Comparison of ENCODE assay signal across 25 cellular contexts in genomic region chrX:110578270-110578669, GRCh38.
"Had no signal": no experiment of that assay in that cellular context is flagged by ENCODE, and none has a peak within 500 bp of the region (broad histone marks: within the 10 kb centered on the region; RNA-seq: fewer than 3 reads in every experiment).

No MANE protein-coding gene starts in this region.

- DNase-seq: Kasumi-1, MM.1S, NCI-H1092 treated with DMSO at 0.1 percent for 48 hours, NCI-H1436, NCI-H187, NCI-H2029, NCI-H2081 treated with DMSO at 0.1 percent for 48 hours, NCI-H2171, NCI-H226, NCI-H446, NCI-H510A, NCI-H524 treated with DMSO at 0.1 percent for 48 hours, NCI-H69, NCI-H774, PC-3, SHP77 treated with DMSO at 0.1 percent for 48 hours, SJCRH30 had no signal

- H3K4me3 ChIP-seq: K562, SJCRH30 had no signal

- H3K27me3 ChIP-seq: SJCRH30 had no signal

- H3K4me1 ChIP-seq: SJCRH30 had no signal

- FAIRE-seq: HTR-8/SVneo, K562 had no signal

- H3K4me1 Mint-ChIP-seq: IgD-negative memory B cell had no signal

- H3K9me3 Mint-ChIP-seq: IgD-negative memory B cell had no signal

- ATAC-seq: K562, Panc1, PC-3, Right ventricle myocardium inferior, SK-N-SH treated with all-trans-retinoic acid at 6 μM for 48 hours had no signal

- H3K27ac ChIP-seq: HL-60, KMS-11, SJCRH30 had no signal

- H3K4me3 Mint-ChIP-seq: IgD-negative memory B cell had no signal

- H3K4me2 ChIP-seq: KMS-11 had no signal

- H3K9me3 ChIP-seq: SJCRH30 had no signal

- H3K27ac Mint-ChIP-seq: IgD-negative memory B cell had no signal

- H3K9ac ChIP-seq: KMS-11 had no signal

- H3K36me3 Mint-ChIP-seq: IgD-negative memory B cell had no signal

- H3K36me3 ChIP-seq: SJCRH30 had no signal
